ENCODE assay signal across 1 cellular context in the genomic region with DNA sequence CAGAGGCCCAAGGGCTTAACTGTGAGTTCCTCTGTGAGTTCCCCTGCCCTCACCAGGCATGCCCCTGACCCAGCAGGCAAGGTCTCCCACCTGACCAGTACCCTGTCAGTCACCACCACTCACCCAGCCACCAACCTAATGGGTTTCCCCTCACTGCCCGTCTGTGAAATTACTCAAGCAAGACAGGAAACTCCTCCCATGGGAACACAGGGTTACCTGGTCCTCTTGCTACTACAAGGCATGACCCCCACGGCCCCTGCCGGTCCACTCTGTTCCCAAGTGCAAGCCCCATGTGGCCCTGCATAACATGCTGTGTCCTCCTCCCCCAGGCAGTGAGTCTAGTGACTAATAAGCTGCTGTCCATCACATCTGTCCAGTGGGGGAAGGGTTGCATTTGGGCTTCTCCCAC.
TF ChIP-seq lines count a peak whose summit lies in the region.

No MANE protein-coding gene starts in this region.

TF ChIP-seq in K562, 482 proteins besides CTCF, POLR2A, EP300 and RAD21:
- TF ChIP-seq SMARCE1 (IDR thresholded peaks at IDR 0.05) (no peak), ZNF431 (CRISPR knock-in tag; IDR thresholded peaks at IDR 0.05) (no peak), ZNF384 (IDR thresholded peaks at IDR 0.05; ENCODE audit: low read depth, low read length) (no peak), ZNF583 (CRISPR knock-in tag; IDR thresholded peaks at IDR 0.05) (no peak), MEF2D (tag; conservative IDR thresholded peaks at IDR 0.05; ENCODE audit: low read depth) (no peak), NFIC (IDR thresholded peaks at IDR 0.05) (no peak), SMAD1 (IDR thresholded peaks at IDR 0.05; ENCODE audit: low read depth, low read length, partially characterized antibody) (no peak), LCOR (CRISPR knock-in tag; IDR thresholded peaks at IDR 0.05) (no peak), SMAD3 (CRISPR knock-in tag; conservative IDR thresholded peaks at IDR 0.05) (no peak), EGR1 (conservative IDR thresholded peaks at IDR 0.05) (no peak), NFE2 (IDR thresholded peaks at IDR 0.05; ENCODE audit: low read depth) (no peak), PKNOX1 (IDR thresholded peaks at IDR 0.05) (peak; percentile 78), PCBP2 (IDR thresholded peaks at IDR 0.05; ENCODE audit: low read depth, low read length, poor library complexity, severe bottlenecking) (no peak), SAP30 (IDR thresholded peaks at IDR 0.05; ENCODE audit: borderline replicate concordance, insufficient read depth, low read depth, low read length, poor library complexity, severe bottlenecking) (no peak), POLR2H (tag; IDR thresholded peaks at IDR 0.05; ENCODE audit: low read depth) (no peak), TFAP4 (CRISPR knock-in tag; IDR thresholded peaks at IDR 0.05; ENCODE audit: borderline replicate concordance) (no peak), KLF6 (CRISPR knock-in tag; IDR thresholded peaks at IDR 0.05; ENCODE audit: borderline replicate concordance) (no peak), SIN3B (IDR thresholded peaks at IDR 0.05; ENCODE audit: low read depth) (no peak), MEIS2 (IDR thresholded peaks at IDR 0.05; ENCODE audit: partially characterized antibody) (peak; percentile 49), FOSL1 (tag; conservative IDR thresholded peaks at IDR 0.05) (0 out of 2 replicates have a peak, but pooled peaks have one; percentile 21)
- TF ChIP-seq, protein P1, sequence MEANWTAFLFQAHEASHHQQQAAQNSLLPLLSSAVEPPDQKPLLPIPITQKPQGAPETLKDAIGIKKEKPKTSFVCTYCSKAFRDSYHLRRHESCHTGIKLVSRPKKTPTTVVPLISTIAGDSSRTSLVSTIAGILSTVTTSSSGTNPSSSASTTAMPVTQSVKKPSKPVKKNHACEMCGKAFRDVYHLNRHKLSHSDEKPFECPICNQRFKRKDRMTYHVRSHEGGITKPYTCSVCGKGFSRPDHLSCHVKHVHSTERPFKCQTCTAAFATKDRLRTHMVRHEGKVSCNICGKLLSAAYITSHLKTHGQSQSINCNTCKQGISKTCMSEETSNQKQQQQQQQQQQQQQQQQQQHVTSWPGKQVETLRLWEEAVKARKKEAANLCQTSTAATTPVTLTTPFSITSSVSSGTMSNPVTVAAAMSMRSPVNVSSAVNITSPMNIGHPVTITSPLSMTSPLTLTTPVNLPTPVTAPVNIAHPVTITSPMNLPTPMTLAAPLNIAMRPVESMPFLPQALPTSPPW (CRISPR knock-in tag; IDR thresholded peaks at IDR 0.05), result no peak
- TF ChIP-seq, protein P2, sequence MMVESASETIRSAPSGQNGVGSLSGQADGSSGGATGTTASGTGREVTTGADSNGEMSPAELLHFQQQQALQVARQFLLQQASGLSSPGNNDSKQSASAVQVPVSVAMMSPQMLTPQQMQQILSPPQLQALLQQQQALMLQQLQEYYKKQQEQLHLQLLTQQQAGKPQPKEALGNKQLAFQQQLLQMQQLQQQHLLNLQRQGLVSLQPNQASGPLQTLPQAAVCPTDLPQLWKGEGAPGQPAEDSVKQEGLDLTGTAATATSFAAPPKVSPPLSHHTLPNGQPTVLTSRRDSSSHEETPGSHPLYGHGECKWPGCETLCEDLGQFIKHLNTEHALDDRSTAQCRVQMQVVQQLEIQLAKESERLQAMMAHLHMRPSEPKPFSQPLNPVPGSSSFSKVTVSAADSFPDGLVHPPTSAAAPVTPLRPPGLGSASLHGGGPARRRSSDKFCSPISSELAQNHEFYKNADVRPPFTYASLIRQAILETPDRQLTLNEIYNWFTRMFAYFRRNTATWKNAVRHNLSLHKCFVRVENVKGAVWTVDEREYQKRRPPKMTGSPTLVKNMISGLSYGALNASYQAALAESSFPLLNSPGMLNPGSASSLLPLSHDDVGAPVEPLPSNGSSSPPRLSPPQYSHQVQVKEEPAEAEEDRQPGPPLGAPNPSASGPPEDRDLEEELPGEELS (CRISPR knock-in tag; IDR thresholded peaks at IDR 0.05; ENCODE audit: borderline replicate concordance), result no peak
- TF ChIP-seq, protein P3, sequence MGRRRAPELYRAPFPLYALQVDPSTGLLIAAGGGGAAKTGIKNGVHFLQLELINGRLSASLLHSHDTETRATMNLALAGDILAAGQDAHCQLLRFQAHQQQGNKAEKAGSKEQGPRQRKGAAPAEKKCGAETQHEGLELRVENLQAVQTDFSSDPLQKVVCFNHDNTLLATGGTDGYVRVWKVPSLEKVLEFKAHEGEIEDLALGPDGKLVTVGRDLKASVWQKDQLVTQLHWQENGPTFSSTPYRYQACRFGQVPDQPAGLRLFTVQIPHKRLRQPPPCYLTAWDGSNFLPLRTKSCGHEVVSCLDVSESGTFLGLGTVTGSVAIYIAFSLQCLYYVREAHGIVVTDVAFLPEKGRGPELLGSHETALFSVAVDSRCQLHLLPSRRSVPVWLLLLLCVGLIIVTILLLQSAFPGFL (CRISPR knock-in tag; IDR thresholded peaks at IDR 0.05), result no peak
- TF ChIP-seq, protein P4, sequence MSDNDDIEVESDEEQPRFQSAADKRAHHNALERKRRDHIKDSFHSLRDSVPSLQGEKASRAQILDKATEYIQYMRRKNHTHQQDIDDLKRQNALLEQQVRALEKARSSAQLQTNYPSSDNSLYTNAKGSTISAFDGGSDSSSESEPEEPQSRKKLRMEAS (CRISPR knock-in tag; IDR thresholded peaks at IDR 0.05), result peak; percentile 38; the same call in 1 of the 2 replicates
- TF ChIP-seq, protein P5, sequence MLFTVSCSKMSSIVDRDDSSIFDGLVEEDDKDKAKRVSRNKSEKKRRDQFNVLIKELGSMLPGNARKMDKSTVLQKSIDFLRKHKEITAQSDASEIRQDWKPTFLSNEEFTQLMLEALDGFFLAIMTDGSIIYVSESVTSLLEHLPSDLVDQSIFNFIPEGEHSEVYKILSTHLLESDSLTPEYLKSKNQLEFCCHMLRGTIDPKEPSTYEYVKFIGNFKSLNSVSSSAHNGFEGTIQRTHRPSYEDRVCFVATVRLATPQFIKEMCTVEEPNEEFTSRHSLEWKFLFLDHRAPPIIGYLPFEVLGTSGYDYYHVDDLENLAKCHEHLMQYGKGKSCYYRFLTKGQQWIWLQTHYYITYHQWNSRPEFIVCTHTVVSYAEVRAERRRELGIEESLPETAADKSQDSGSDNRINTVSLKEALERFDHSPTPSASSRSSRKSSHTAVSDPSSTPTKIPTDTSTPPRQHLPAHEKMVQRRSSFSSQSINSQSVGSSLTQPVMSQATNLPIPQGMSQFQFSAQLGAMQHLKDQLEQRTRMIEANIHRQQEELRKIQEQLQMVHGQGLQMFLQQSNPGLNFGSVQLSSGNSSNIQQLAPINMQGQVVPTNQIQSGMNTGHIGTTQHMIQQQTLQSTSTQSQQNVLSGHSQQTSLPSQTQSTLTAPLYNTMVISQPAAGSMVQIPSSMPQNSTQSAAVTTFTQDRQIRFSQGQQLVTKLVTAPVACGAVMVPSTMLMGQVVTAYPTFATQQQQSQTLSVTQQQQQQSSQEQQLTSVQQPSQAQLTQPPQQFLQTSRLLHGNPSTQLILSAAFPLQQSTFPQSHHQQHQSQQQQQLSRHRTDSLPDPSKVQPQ (CRISPR knock-in tag; IDR thresholded peaks at IDR 0.05; ENCODE audit: borderline replicate concordance), result no peak
- TF ChIP-seq, protein P6, sequence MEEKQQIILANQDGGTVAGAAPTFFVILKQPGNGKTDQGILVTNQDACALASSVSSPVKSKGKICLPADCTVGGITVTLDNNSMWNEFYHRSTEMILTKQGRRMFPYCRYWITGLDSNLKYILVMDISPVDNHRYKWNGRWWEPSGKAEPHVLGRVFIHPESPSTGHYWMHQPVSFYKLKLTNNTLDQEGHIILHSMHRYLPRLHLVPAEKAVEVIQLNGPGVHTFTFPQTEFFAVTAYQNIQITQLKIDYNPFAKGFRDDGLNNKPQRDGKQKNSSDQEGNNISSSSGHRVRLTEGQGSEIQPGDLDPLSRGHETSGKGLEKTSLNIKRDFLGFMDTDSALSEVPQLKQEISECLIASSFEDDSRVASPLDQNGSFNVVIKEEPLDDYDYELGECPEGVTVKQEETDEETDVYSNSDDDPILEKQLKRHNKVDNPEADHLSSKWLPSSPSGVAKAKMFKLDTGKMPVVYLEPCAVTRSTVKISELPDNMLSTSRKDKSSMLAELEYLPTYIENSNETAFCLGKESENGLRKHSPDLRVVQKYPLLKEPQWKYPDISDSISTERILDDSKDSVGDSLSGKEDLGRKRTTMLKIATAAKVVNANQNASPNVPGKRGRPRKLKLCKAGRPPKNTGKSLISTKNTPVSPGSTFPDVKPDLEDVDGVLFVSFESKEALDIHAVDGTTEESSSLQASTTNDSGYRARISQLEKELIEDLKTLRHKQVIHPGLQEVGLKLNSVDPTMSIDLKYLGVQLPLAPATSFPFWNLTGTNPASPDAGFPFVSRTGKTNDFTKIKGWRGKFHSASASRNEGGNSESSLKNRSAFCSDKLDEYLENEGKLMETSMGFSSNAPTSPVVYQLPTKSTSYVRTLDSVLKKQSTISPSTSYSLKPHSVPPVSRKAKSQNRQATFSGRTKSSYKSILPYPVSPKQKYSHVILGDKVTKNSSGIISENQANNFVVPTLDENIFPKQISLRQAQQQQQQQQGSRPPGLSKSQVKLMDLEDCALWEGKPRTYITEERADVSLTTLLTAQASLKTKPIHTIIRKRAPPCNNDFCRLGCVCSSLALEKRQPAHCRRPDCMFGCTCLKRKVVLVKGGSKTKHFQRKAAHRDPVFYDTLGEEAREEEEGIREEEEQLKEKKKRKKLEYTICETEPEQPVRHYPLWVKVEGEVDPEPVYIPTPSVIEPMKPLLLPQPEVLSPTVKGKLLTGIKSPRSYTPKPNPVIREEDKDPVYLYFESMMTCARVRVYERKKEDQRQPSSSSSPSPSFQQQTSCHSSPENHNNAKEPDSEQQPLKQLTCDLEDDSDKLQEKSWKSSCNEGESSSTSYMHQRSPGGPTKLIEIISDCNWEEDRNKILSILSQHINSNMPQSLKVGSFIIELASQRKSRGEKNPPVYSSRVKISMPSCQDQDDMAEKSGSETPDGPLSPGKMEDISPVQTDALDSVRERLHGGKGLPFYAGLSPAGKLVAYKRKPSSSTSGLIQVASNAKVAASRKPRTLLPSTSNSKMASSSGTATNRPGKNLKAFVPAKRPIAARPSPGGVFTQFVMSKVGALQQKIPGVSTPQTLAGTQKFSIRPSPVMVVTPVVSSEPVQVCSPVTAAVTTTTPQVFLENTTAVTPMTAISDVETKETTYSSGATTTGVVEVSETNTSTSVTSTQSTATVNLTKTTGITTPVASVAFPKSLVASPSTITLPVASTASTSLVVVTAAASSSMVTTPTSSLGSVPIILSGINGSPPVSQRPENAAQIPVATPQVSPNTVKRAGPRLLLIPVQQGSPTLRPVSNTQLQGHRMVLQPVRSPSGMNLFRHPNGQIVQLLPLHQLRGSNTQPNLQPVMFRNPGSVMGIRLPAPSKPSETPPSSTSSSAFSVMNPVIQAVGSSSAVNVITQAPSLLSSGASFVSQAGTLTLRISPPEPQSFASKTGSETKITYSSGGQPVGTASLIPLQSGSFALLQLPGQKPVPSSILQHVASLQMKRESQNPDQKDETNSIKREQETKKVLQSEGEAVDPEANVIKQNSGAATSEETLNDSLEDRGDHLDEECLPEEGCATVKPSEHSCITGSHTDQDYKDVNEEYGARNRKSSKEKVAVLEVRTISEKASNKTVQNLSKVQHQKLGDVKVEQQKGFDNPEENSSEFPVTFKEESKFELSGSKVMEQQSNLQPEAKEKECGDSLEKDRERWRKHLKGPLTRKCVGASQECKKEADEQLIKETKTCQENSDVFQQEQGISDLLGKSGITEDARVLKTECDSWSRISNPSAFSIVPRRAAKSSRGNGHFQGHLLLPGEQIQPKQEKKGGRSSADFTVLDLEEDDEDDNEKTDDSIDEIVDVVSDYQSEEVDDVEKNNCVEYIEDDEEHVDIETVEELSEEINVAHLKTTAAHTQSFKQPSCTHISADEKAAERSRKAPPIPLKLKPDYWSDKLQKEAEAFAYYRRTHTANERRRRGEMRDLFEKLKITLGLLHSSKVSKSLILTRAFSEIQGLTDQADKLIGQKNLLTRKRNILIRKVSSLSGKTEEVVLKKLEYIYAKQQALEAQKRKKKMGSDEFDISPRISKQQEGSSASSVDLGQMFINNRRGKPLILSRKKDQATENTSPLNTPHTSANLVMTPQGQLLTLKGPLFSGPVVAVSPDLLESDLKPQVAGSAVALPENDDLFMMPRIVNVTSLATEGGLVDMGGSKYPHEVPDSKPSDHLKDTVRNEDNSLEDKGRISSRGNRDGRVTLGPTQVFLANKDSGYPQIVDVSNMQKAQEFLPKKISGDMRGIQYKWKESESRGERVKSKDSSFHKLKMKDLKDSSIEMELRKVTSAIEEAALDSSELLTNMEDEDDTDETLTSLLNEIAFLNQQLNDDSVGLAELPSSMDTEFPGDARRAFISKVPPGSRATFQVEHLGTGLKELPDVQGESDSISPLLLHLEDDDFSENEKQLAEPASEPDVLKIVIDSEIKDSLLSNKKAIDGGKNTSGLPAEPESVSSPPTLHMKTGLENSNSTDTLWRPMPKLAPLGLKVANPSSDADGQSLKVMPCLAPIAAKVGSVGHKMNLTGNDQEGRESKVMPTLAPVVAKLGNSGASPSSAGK (IDR thresholded peaks at IDR 0.05), result no peak
